ENCODE assay signal across 9 cellular contexts in genomic region chr1:44631333-44631646, GRCh38. TPM values are rescaled to one million over a fixed set of nuclear protein-coding genes. Genes with fewer than 3 reads are reported as not detected.
A peak's percentile ranks its signal among the peaks of the same experiment; 100 is the strongest.
DNase-seq lines count a peak whose midpoint lies in the region; ATAC-seq and TF ChIP-seq lines count a peak whose summit lies in the region.
"Had no signal": no experiment of that assay in that cellular context is flagged by ENCODE, and none has a peak within 500 bp of the region (broad histone marks: within the 10 kb centered on the region; RNA-seq: fewer than 3 reads in every experiment).

No MANE protein-coding gene starts in this region.

- H3K27ac Mint-ChIP-seq in CD4-positive, CD25-positive, alpha-beta regulatory T cell, result peak overlapping the region; percentile 92 to 99 (median 99)
- peak overlapping the region; percentile 79 to 97 for H3K27ac Mint-ChIP-seq in activated naive CD4-positive, alpha-beta T cell treated with anti-CD3 and anti-CD28 coated beads, Interleukin-2, amount 50 U/mL, for 72 hours

- no peaks in the 10 kb centered on the region for H3K27me3 ChIP-seq in CD4-positive, CD25-positive, alpha-beta regulatory T cell (ENCODE audit: control insufficient read depth, insufficient read depth, low read length)
- H3K27me3 ChIP-seq in kidney epithelial cell (ENCODE audit: control insufficient read depth, insufficient read depth, low read length) (no peaks in the 10 kb centered on the region), thoracic aorta (replicated peaks; ENCODE audit: insufficient read depth) (no peaks in the 10 kb centered on the region)

- peak; percentile 11 to 15 for ATAC-seq in CD4-positive, CD25-positive, alpha-beta regulatory T cell (ENCODE audit: low read depth in 2 of 2)
- ATAC-seq in HG02571 (IDR thresholded peaks at IDR 0.05; ENCODE audit: unreplicated experiment) (peak; percentile 2), thoracic aorta (ENCODE audit: insufficient number of reproducible peaks, low FRiP score, low read depth) (no peak), GM19467 (IDR thresholded peaks at IDR 0.05; ENCODE audit: unreplicated experiment) (no peak)
- ATAC-seq in activated naive CD4-positive, alpha-beta T cell treated with anti-CD3 and anti-CD28 coated beads, Interleukin-2, amount 50 U/mL, for 72 hours, result peak; percentile 23 to 38

- DNase-seq in CD4-positive, CD25-positive, alpha-beta regulatory T cell, result no peak
- DNase-seq in activated naive CD4-positive, alpha-beta T cell treated with anti-CD3 and anti-CD28 coated beads, Interleukin-2, amount 50 U/mL, for 72 hours (ENCODE audit: low spot score in 2 of 2), result no peak
- no peak for DNase-seq in kidney epithelial cell (ENCODE audit: low read depth)
- no peak for DNase-seq in thoracic aorta (ENCODE audit: low spot score)
- DNase-seq in activated gamma-delta T cell treated with Interleukin-2 at 50 U/mL for 16 hours, result no peak
- no peak for DNase-seq in activated CD8-positive, alpha-beta memory T cell treated with anti-CD3 and anti-CD28 coated beads, Interleukin-2, amount 50 U/mL, for 4 hours

- peak overlapping the region; percentile 60 for H3K4me3 ChIP-seq in CD4-positive, CD25-positive, alpha-beta regulatory T cell (ENCODE audit: low read depth, low read length)
- H3K4me3 ChIP-seq in kidney epithelial cell (ENCODE audit: low read depth, low read length) (peak overlapping the region; percentile 69), thoracic aorta (peak overlapping the region; percentile 81)

- H3K9me3 ChIP-seq in CD4-positive, CD25-positive, alpha-beta regulatory T cell (ENCODE audit: control insufficient read depth in 2 of 2, low read length in 2 of 2), result no peaks in the 10 kb centered on the region
- no peaks in the 10 kb centered on the region for H3K9me3 ChIP-seq in thoracic aorta

- peaks cover 0 to 52% (median 32%) of the 10 kb centered on the region in 4 donors for H3K4me1 Mint-ChIP-seq in CD4-positive, CD25-positive, alpha-beta regulatory T cell

- peaks cover 0 to 1% (median 0%) of the 10 kb centered on the region in 7 donors for H3K9me3 Mint-ChIP-seq in CD4-positive, CD25-positive, alpha-beta regulatory T cell
- H3K9me3 Mint-ChIP-seq in activated naive CD4-positive, alpha-beta T cell treated with anti-CD3 and anti-CD28 coated beads, Interleukin-2, amount 50 U/mL, for 72 hours, result peaks cover 8 to 9% of the 10 kb centered on the region in 2 donors

- H3K4me1 ChIP-seq in CD4-positive, CD25-positive, alpha-beta regulatory T cell (ENCODE audit: control insufficient read depth, insufficient read depth, low read length, poor library complexity, severe bottlenecking), result peaks cover 22% of the 10 kb centered on the region
- H3K4me1 ChIP-seq in thoracic aorta (ENCODE audit: control insufficient read depth in 1 of 2, low read depth in 2 of 2), result peaks cover 9 to 20% of the 10 kb centered on the region in 2 donors

- peak overlapping the region; percentile 85 for H3K27ac ChIP-seq in CD4-positive, CD25-positive, alpha-beta regulatory T cell (ENCODE audit: insufficient read depth, low read length, poor library complexity, severe bottlenecking)
- peak overlapping the region; percentile 92 to 94 for H3K27ac ChIP-seq in thoracic aorta

- H3K4me3 Mint-ChIP-seq in CD4-positive, CD25-positive, alpha-beta regulatory T cell, result peak overlapping the region; percentile 93 to 98 (median 96)

- no peaks in the 10 kb centered on the region for H3K27me3 Mint-ChIP-seq in CD4-positive, CD25-positive, alpha-beta regulatory T cell

- peaks cover 35% of the 10 kb centered on the region for H3K36me3 ChIP-seq in CD4-positive, CD25-positive, alpha-beta regulatory T cell (ENCODE audit: control insufficient read depth, insufficient read depth, low read length)
- peaks cover 1% of the 10 kb centered on the region for H3K36me3 ChIP-seq in kidney epithelial cell (ENCODE audit: control insufficient read depth, insufficient read depth, low read length)
- peaks cover 16% of the 10 kb centered on the region for H3K36me3 ChIP-seq in thoracic aorta

- peaks cover 21% of the 10 kb centered on the region for H3K36me3 Mint-ChIP-seq in CD4-positive, CD25-positive, alpha-beta regulatory T cell
- peaks cover 18 to 27% of the 10 kb centered on the region in 2 donors for H3K36me3 Mint-ChIP-seq in activated naive CD4-positive, alpha-beta T cell treated with anti-CD3 and anti-CD28 coated beads, Interleukin-2, amount 50 U/mL, for 72 hours

- TF ChIP-seq CTCF in kidney epithelial cell (IDR thresholded peaks at IDR 0.05; ENCODE audit: insufficient read depth, low read length, poor library complexity, severe bottlenecking), result no peak
- TF ChIP-seq CTCF in thoracic aorta (IDR thresholded peaks at IDR 0.05), result no peak

RNA-seq across cellular contexts. Expression of gene TMEM53, which starts 43.0 kb away (rescaled TPM):
- 2.7 TPM for total RNA-seq in CD4-positive, CD25-positive, alpha-beta regulatory T cell
- polyA plus RNA-seq in CD4-positive, CD25-positive, alpha-beta regulatory T cell, result 1 to 10 TPM; 4.2 to 6.8 (median 6.2) TPM
- 1 to 10 TPM; 4.4 to 5.2 TPM for total RNA-seq in activated naive CD4-positive, alpha-beta T cell treated with anti-CD3 and anti-CD28 coated beads, Interleukin-2, amount 50 U/mL, for 72 hours
- 11.5 and 12.2 TPM in 2 replicates for total RNA-seq in kidney epithelial cell
- total RNA-seq in thoracic aorta, result 10 to 100 TPM in 1 of 2 donors, 1 to 10 TPM in 1; 3.9 to 12.9 TPM

RNA-seq across cellular contexts. Expression of gene ARMH1, which starts 43.2 kb away (rescaled TPM):
- 24.8 TPM for total RNA-seq in CD4-positive, CD25-positive, alpha-beta regulatory T cell
- polyA plus RNA-seq in CD4-positive, CD25-positive, alpha-beta regulatory T cell, result 1 to 10 TPM; 3.0 to 5.7 (median 4.3) TPM
- total RNA-seq in activated naive CD4-positive, alpha-beta T cell treated with anti-CD3 and anti-CD28 coated beads, Interleukin-2, amount 50 U/mL, for 72 hours, result 100 to 1,000 TPM; 102 to 155 TPM
- 4.7 TPM in 1 of 2 replicates, not detected in the other for total RNA-seq in kidney epithelial cell
- 1 to 10 TPM in 1 of 2 donors, under 1 TPM in 1; 0.81 to 5.8 TPM for total RNA-seq in thoracic aorta
- total RNA-seq: pulmonary artery endothelial cell had no signal

Comparison
In these comparisons a context has a peak if more than half of its experiments do, and no peak if none do; other contexts are left out.
1. ATAC-seq: peak in CD4-positive, CD25-positive, alpha-beta regulatory T cell (2 of 2), HG02571 (single experiment) and activated naive CD4-positive, alpha-beta T cell treated with anti-CD3 and anti-CD28 coated beads, Interleukin-2, amount 50 U/mL, for 72 hours (2 of 2); none in thoracic aorta (single experiment) and GM19467 (single experiment).
2. Peak in every context shown above with its lines, with median percentiles within 50 percentile points of each other: H3K4me3 ChIP-seq.